15 cellular contexts compared by ENCODE assay signal in the genomic region with DNA sequence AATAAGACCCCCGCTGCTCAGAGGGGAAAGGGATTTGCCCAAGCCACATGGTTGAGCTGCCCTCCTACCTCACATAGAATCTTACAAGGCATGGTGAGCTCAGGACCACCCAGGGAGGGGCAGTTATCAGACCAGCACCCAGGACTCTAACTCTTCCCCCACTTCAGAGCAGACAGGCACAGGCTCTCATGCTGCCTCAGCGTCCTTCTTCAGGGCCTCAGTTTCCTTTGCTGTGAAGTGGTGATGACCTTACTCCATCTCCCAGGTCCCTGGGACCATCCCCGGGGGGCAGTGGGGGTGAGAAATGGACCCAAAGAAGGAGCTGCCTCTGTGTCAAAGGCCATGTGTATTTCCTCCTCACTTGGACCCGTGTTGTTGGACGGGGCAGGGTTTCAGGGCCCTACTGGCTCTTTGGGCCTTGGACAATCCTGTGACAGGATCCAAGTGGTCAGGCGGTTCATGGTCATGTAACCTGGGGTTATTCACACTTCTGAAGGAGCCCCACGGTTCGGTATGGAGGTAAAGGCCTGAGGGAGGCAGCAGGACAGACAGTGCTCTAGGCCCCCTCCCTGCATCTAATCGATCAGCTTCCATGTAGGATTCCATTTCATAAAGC. TPM values are rescaled to one million over a fixed set of nuclear protein-coding genes. Genes with fewer than 3 reads are reported as not detected.
A peak's percentile ranks its signal among the peaks of the same experiment; 100 is the strongest.
DNase-seq lines count a peak whose midpoint lies in the region; ATAC-seq, FAIRE-seq and TF ChIP-seq lines count a peak whose summit lies in the region.
"Had no signal": no experiment of that assay in that cellular context is flagged by ENCODE, and none has a peak within 500 bp of the region (broad histone marks: within the 10 kb centered on the region; RNA-seq: fewer than 3 reads in every experiment).

No MANE protein-coding gene starts in this region.

- H3K4me1 ChIP-seq in adrenal gland (replicated peaks in 1 of 2): peaks cover 0 to 5% of the 10 kb centered on the region in 2 donors
- peaks cover 0 to 2% of the 10 kb centered on the region in 2 donors for H3K4me1 ChIP-seq in kidney (ENCODE audit: control insufficient read depth in 1 of 2, insufficient read depth in 1 of 2, low read depth in 1 of 2, low read length in 2 of 2)

- no peaks in the 10 kb centered on the region for H3K36me3 Mint-ChIP-seq in activated CD4-positive, alpha-beta memory T cell treated with anti-CD3 and anti-CD28 coated beads for 36 hours
- no peaks in the 10 kb centered on the region for H3K36me3 Mint-ChIP-seq in activated CD4-positive, alpha-beta memory T cell treated with anti-CD3 and anti-CD28 coated beads, Interleukin-2, amount 10 ng/mL, durations not matched to agents 7 days and 5 days (ENCODE audit: low read depth)

- H3K27ac ChIP-seq in adrenal gland: no peak overlapping the region
- H3K27ac ChIP-seq in kidney (ENCODE audit: low read depth in 2 of 2, low read length in 2 of 2): no peak overlapping the region
- H3K27ac ChIP-seq: GM23248 had no signal

- no peak for TF ChIP-seq POLR2A in adrenal gland (IDR thresholded peaks at IDR 0.05)

- H3K36me3 ChIP-seq in adrenal gland (replicated peaks in 1 of 2): peaks cover 0 to 3% of the 10 kb centered on the region in 2 donors
- no peaks in the 10 kb centered on the region for H3K36me3 ChIP-seq in kidney (ENCODE audit: control insufficient read depth in 1 of 2, insufficient read depth in 2 of 2, low read length in 2 of 2)

- H3K4me3 ChIP-seq in adrenal gland (no peak overlapping the region), kidney (ENCODE audit: low read length in 2 of 2) (no peak overlapping the region)
- H3K4me3 ChIP-seq: GM23248 had no signal

- ATAC-seq in sciatic nerve: no peak

- 75 to 89% (median 82%) methylated on average over 8 to 9 of the region's 9 CpGs for WGBS in adrenal gland, 4 donors

- H3K27ac Mint-ChIP-seq in activated CD4-positive, alpha-beta memory T cell treated with anti-CD3 and anti-CD28 coated beads for 36 hours: no peak overlapping the region
- H3K27ac Mint-ChIP-seq in activated CD4-positive, alpha-beta memory T cell treated with anti-CD3 and anti-CD28 coated beads, Interleukin-2, amount 10 ng/mL, durations not matched to agents 7 days and 5 days: no peak overlapping the region

- no peak for FAIRE-seq in kidney (lab: Jason Lieb, UNC)
- FAIRE-seq: HTR-8/SVneo had no signal

- no peaks in the 10 kb centered on the region for H3K27me3 ChIP-seq in adrenal gland

- H3K9me3 ChIP-seq in adrenal gland (replicated peaks in 1 of 3) (no peaks in the 10 kb centered on the region), kidney (ENCODE audit: control insufficient read depth in 1 of 2, low read length in 2 of 2) (no peaks in the 10 kb centered on the region)

- H3K9ac ChIP-seq in kidney (ENCODE audit: low read length in 2 of 2): no peak overlapping the region
- H3K9ac ChIP-seq: GM23248 had no signal

- H3K4me1 Mint-ChIP-seq in activated CD4-positive, alpha-beta memory T cell treated with anti-CD3 and anti-CD28 coated beads for 36 hours (ENCODE audit: low read depth): no peaks in the 10 kb centered on the region
- H3K4me1 Mint-ChIP-seq in activated CD4-positive, alpha-beta memory T cell treated with anti-CD3 and anti-CD28 coated beads, Interleukin-2, amount 10 ng/mL, durations not matched to agents 7 days and 5 days: peaks cover 6% of the 10 kb centered on the region

- DNase-seq in activated CD4-positive, alpha-beta memory T cell treated with anti-CD3 and anti-CD28 coated beads for 36 hours: peak; percentile 7
- no peak for DNase-seq in activated CD4-positive, alpha-beta memory T cell treated with anti-CD3 and anti-CD28 coated beads, Interleukin-2, amount 10 ng/mL, durations not matched to agents 7 days and 5 days
- DNase-seq in adrenal gland (peak in 6 of 7 donors; percentile 5 to 44 (median 10)), kidney (peak; percentile 40), sciatic nerve (ENCODE audit: low spot score) (peak; percentile 18), NCI-H69 (lab: John Stamatoyannopoulos, UW) (no peak), NCI-H187 treated with DMSO at 0.1 percent for 48 hours (lab: John Stamatoyannopoulos, UW) (no peak), GM13977 (ENCODE audit: low spot score) (no peak)
- DNase-seq: C1 segment of cervical spinal cord, GM23248, NCI-H2029, NCI-H2171 treated with DMSO at 0.1 percent for 48 hours had no signal

- H3K27me3 Mint-ChIP-seq in activated CD4-positive, alpha-beta memory T cell treated with anti-CD3 and anti-CD28 coated beads for 36 hours: no peaks in the 10 kb centered on the region
- no peaks in the 10 kb centered on the region for H3K27me3 Mint-ChIP-seq in activated CD4-positive, alpha-beta memory T cell treated with anti-CD3 and anti-CD28 coated beads, Interleukin-2, amount 10 ng/mL, durations not matched to agents 7 days and 5 days

- intact Hi-C loops in activated CD4-positive, alpha-beta memory T cell treated with anti-CD3 and anti-CD28 coated beads for 36 hours (cut with micrococcal nuclease): no loop called here
- intact Hi-C loops in adrenal gland (cut with DNase I): no loop called here
- intact Hi-C loops in kidney (cut with DNase I): no loop called here
- intact Hi-C loops in sciatic nerve (cut with DNase I): no loop called here

- in situ Hi-C loops in GM13977 (cut with MboI; ENCODE audit: low pct_unique_long_range_greater_than_20kb, low sequenced_read_pairs, unreplicated experiment): no loop called here

- no peaks in the 10 kb centered on the region for H3K9me3 Mint-ChIP-seq in activated CD4-positive, alpha-beta memory T cell treated with anti-CD3 and anti-CD28 coated beads for 36 hours
- no peaks in the 10 kb centered on the region for H3K9me3 Mint-ChIP-seq in activated CD4-positive, alpha-beta memory T cell treated with anti-CD3 and anti-CD28 coated beads, Interleukin-2, amount 10 ng/mL, durations not matched to agents 7 days and 5 days

- CTCF ChIA-PET in activated CD4-positive, alpha-beta memory T cell treated with anti-CD3 and anti-CD28 coated beads for 36 hours (lab: Charles Lee): interaction anchor here (1.0 kb wide), 1 partner anchor 8 kb away, joined by 4 read pairs; no protein-coding TSS in a partner anchor
- CTCF ChIA-PET in activated CD4-positive, alpha-beta memory T cell treated with anti-CD3 and anti-CD28 coated beads, Interleukin-2, amount 10 ng/mL, durations not matched to agents 7 days and 5 days (lab: Charles Lee): no interaction called here

- TF ChIP-seq CTCF in adrenal gland (IDR thresholded peaks at IDR 0.05) (no peak), kidney (IDR thresholded peaks at IDR 0.05; ENCODE audit: borderline replicate concordance, extremely low read depth, insufficient read depth) (no peak), GM13977 (IDR thresholded peaks at IDR 0.05; ENCODE audit: extremely low read depth, insufficient read depth, missing control alignments) (no peak)

- no peak overlapping the region for H3K4me3 Mint-ChIP-seq in activated CD4-positive, alpha-beta memory T cell treated with anti-CD3 and anti-CD28 coated beads for 36 hours
- H3K4me3 Mint-ChIP-seq in activated CD4-positive, alpha-beta memory T cell treated with anti-CD3 and anti-CD28 coated beads, Interleukin-2, amount 10 ng/mL, durations not matched to agents 7 days and 5 days: no peak overlapping the region

- POLR2A ChIA-PET in activated CD4-positive, alpha-beta memory T cell treated with anti-CD3 and anti-CD28 coated beads for 36 hours (lab: Charles Lee): no interaction called here
- POLR2A ChIA-PET in activated CD4-positive, alpha-beta memory T cell treated with anti-CD3 and anti-CD28 coated beads, Interleukin-2, amount 10 ng/mL, durations not matched to agents 7 days and 5 days (lab: Charles Lee): interaction anchor here (0.6 kb wide), 1 partner anchor 629 kb away, joined by 3 read pairs; no protein-coding TSS in a partner anchor

RNA-seq across cellular contexts. Expression of a gene that starts 31.7 kb away (rescaled TPM):
- under 1 TPM; 0.41 to 0.78 TPM for total RNA-seq in activated CD4-positive, alpha-beta memory T cell treated with anti-CD3 and anti-CD28 coated beads for 36 hours
- under 1 TPM in 1 of 2 experiments, not detected in 1; 0.25 TPM for total RNA-seq in activated CD4-positive, alpha-beta memory T cell treated with anti-CD3 and anti-CD28 coated beads, Interleukin-2, amount 10 ng/mL, durations not matched to agents 7 days and 5 days
- total RNA-seq in adrenal gland: 100 to 1,000 TPM in 2 of 8 donors, 10 to 100 TPM in 6; 37.2 to 165 (median 94.4) TPM
- 10 to 100 TPM; 17.9 to 20.0 (median 19.0) TPM for polyA plus RNA-seq in adrenal gland
- total RNA-seq in kidney: 55.8 TPM
- 7.5 TPM for polyA plus RNA-seq in kidney (ENCODE audit: insufficient read depth, low read depth, low replicate concordance)
- total RNA-seq in sciatic nerve: 74.8 TPM
- total RNA-seq: GM23248, NCI-H460, OCI-LY7 had no signal

RNA-seq across cellular contexts. Expression of a gene that starts 37.6 kb away (rescaled TPM):
- total RNA-seq in activated CD4-positive, alpha-beta memory T cell treated with anti-CD3 and anti-CD28 coated beads for 36 hours: under 1 TPM; 0.21 to 0.34 TPM
- total RNA-seq in activated CD4-positive, alpha-beta memory T cell treated with anti-CD3 and anti-CD28 coated beads, Interleukin-2, amount 10 ng/mL, durations not matched to agents 7 days and 5 days: 1 to 10 TPM; 7.2 to 9.0 TPM
- 100 to 1,000 TPM in 1 of 8 donors, 10 to 100 TPM in 7; 54.8 to 188 (median 80.1) TPM for total RNA-seq in adrenal gland
- polyA plus RNA-seq in adrenal gland: 10 to 100 TPM; 21.3 to 55.7 (median 37.2) TPM
- total RNA-seq in kidney: 104 TPM
- polyA plus RNA-seq in kidney (ENCODE audit: insufficient read depth, low read depth, low replicate concordance): 50.4 TPM
- total RNA-seq in sciatic nerve: 215 TPM

RNA-seq across cellular contexts. Expression of a gene that starts 48.5 kb away (rescaled TPM):
- not detected for total RNA-seq in activated CD4-positive, alpha-beta memory T cell treated with anti-CD3 and anti-CD28 coated beads for 36 hours
- total RNA-seq in activated CD4-positive, alpha-beta memory T cell treated with anti-CD3 and anti-CD28 coated beads, Interleukin-2, amount 10 ng/mL, durations not matched to agents 7 days and 5 days: not detected
- total RNA-seq in adrenal gland (under 1 TPM in 2 of 8 donors, not detected in 6; 0.23 to 0.32 TPM), kidney (not detected), sciatic nerve (not detected)
- polyA plus RNA-seq in adrenal gland (under 1 TPM in 2 of 3 donors, not detected in 1; 0.17 to 0.24 TPM), kidney (ENCODE audit: insufficient read depth, low read depth, low replicate concordance) (0.39 TPM)
- total RNA-seq: GM23248, NCI-H460, OCI-LY7 had no signal
- polyA plus RNA-seq: GM23248 had no signal

Comparison
In these comparisons a context has a peak if more than half of its experiments do, and no peak if none do; other contexts are left out.
1. DNase-seq: peak in activated CD4-positive, alpha-beta memory T cell treated with anti-CD3 and anti-CD28 coated beads for 36 hours (single experiment), adrenal gland (6 of 7), kidney (single experiment) and sciatic nerve (single experiment); none in activated CD4-positive, alpha-beta memory T cell treated with anti-CD3 and anti-CD28 coated beads, Interleukin-2, amount 10 ng/mL, durations not matched to agents 7 days and 5 days (single experiment), NCI-H69 (single experiment), NCI-H187 treated with DMSO at 0.1 percent for 48 hours (single experiment) and GM13977 (single experiment).
2. RNA of a gene that starts 37.6 kb away (total RNA-seq): 215 TPM in sciatic nerve (single experiment), 104 TPM in kidney (single experiment), 54.8 to 188 TPM in adrenal gland and 7.2 to 9.0 TPM in activated CD4-positive, alpha-beta memory T cell treated with anti-CD3 and anti-CD28 coated beads, Interleukin-2, amount 10 ng/mL, durations not matched to agents 7 days and 5 days; 0.21 to 0.34 TPM in activated CD4-positive, alpha-beta memory T cell treated with anti-CD3 and anti-CD28 coated beads for 36 hours; every median in the first group is over 4 times any median in the second.
3. RNA of a gene that starts 31.7 kb away (total RNA-seq): 37.2 to 165 TPM in adrenal gland, 74.8 TPM in sciatic nerve (single experiment) and 55.8 TPM in kidney (single experiment); 0.41 to 0.78 TPM in activated CD4-positive, alpha-beta memory T cell treated with anti-CD3 and anti-CD28 coated beads for 36 hours and 0.25 TPM in activated CD4-positive, alpha-beta memory T cell treated with anti-CD3 and anti-CD28 coated beads, Interleukin-2, amount 10 ng/mL, durations not matched to agents 7 days and 5 days; every median in the first group is over 10 times any median in the second.